In the genomic region with DNA sequence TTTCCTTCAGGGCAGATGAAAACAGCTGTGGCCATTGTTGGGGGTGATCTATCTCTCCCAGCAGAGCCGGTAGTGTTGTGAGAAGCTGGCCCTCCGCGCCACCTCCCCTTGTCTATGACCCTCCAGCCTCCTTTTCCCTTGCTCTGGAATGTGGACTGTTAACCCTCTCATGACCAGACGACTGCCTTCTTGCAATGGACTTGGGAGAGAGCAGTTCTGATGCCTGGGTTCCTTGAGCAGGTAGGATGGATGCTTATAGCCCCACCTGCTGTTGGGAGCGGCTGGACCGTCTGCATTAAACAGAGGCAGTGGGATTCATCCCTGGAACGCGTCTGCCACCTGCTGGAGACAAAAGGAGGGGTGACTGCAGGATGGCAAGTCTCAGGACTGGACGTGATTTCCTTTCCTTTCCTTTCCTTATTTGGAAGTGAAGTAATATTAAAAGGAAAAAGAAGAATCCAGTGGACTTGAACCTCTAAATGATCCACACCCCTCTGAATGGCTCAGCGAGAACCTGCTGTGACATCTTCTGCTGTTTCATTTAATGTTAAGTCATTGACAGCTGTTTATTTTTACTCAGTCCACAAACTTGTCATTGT, we compare ENCODE assay signal across 1 cellular context.
TF ChIP-seq lines count a peak whose summit lies in the region.

No MANE protein-coding gene starts in this region.

TF ChIP-seq in GM12878, 131 proteins besides CTCF, POLR2A, EP300 and RAD21 (continues in another document):
- TF ChIP-seq IRF4 (IDR thresholded peaks at IDR 0.05; ENCODE audit: low read depth, low read length) (peak; percentile 70), HCFC1 (IDR thresholded peaks at IDR 0.05; ENCODE audit: low read length) (0 out of 2 replicates have a peak, but pooled peaks have one; percentile 14), NR2C2 (IDR thresholded peaks at IDR 0.05; ENCODE audit: borderline replicate concordance, control insufficient read depth, insufficient read length, low read depth) (no peak), TCF12 (IDR thresholded peaks at IDR 0.05; ENCODE audit: low read depth, low read length) (0 out of 2 replicates have a peak, but pooled peaks have one; percentile 12), GATAD2B (conservative IDR thresholded peaks at IDR 0.05; ENCODE audit: low read depth) (no peak), CHD2 (IDR thresholded peaks at IDR 0.05; ENCODE audit: borderline replicate concordance, low read depth, low read length) (peak; percentile 45; the same call in 1 of the 2 replicates), WRNIP1 (IDR thresholded peaks at IDR 0.05; ENCODE audit: borderline replicate concordance, low read depth, low read length) (no peak), ATF3 (IDR thresholded peaks at IDR 0.05; ENCODE audit: borderline replicate concordance, extremely low read depth, low read depth, low read length) (peak; percentile 53; the same call in 1 of the 2 replicates), RUNX3 (IDR thresholded peaks at IDR 0.05; ENCODE audit: low read length) (no peak), SMARCA5 (IDR thresholded peaks at IDR 0.05) (peak; percentile 86; the same call in 1 of the 2 replicates), RB1 (IDR thresholded peaks at IDR 0.05; ENCODE audit: borderline replicate concordance) (peak; percentile 87; the same call in 1 of the 2 replicates), SPI1 (IDR thresholded peaks at IDR 0.05; ENCODE audit: borderline replicate concordance, insufficient read depth, low read depth, low read length) (no peak), RAD51 (IDR thresholded peaks at IDR 0.05) (no peak), ESRRA (IDR thresholded peaks at IDR 0.05; ENCODE audit: low read length) (no peak), MAX (IDR thresholded peaks at IDR 0.05; ENCODE audit: low read depth, low read length) (no peak), SIN3A (IDR thresholded peaks at IDR 0.05; ENCODE audit: low read depth, low read length) (no peak), STAT3 (IDR thresholded peaks at IDR 0.05; ENCODE audit: low read depth, low read length) (0 out of 2 replicates have a peak, but pooled peaks have one; percentile 65), POU2F2 (IDR thresholded peaks at IDR 0.05; ENCODE audit: borderline replicate concordance, low read depth, low read length) (peak; percentile 67; the same call in 1 of the 3 replicates), IKZF1 (conservative IDR thresholded peaks at IDR 0.05) (peak; percentile 40; the same call in 1 of the 2 replicates), PAX5 (IDR thresholded peaks at IDR 0.05; ENCODE audit: borderline replicate concordance, low read depth, low read length) (no peak), MXI1 (IDR thresholded peaks at IDR 0.05; ENCODE audit: low read depth, low read length) (peak; percentile 57; the same call in 1 of the 2 replicates), ELK1 (IDR thresholded peaks at IDR 0.05; ENCODE audit: low read depth, low read length) (peak; percentile 45; the same call in 1 of the 2 replicates), IKZF2 (IDR thresholded peaks at IDR 0.05) (peak in 1 of 2 experiments; percentile 46; a peak in 2 of 4 replicates), NFXL1 (IDR thresholded peaks at IDR 0.05; ENCODE audit: borderline replicate concordance) (no peak), USF2 (IDR thresholded peaks at IDR 0.05; ENCODE audit: borderline replicate concordance, low read depth, low read length) (no peak), BHLHE40 (IDR thresholded peaks at IDR 0.05; ENCODE audit: borderline replicate concordance in 1 of 2, low read depth in 2 of 2, low read length in 1 of 2) (peak; percentile 16 to 48; a peak in 1 of 4 replicates), ZNF384 (IDR thresholded peaks at IDR 0.05; ENCODE audit: borderline replicate concordance, low read depth, low read length) (no peak), E2F4 (IDR thresholded peaks at IDR 0.05; ENCODE audit: low read depth, low read length) (no peak), ZBTB33 (IDR thresholded peaks at IDR 0.05) (no peak), MYC (IDR thresholded peaks at IDR 0.05; ENCODE audit: insufficient read depth, insufficient read length, insufficient replicate concordance, low read length, severe bottlenecking) (no peak), NBN (IDR thresholded peaks at IDR 0.05) (0 out of 2 replicates have a peak, but pooled peaks have one; percentile 38), NR2C1 (IDR thresholded peaks at IDR 0.05) (no peak), LARP7 (IDR thresholded peaks at IDR 0.05) (peak; percentile 31; the same call in 1 of the 2 replicates), CBFB (IDR thresholded peaks at IDR 0.05; ENCODE audit: low read depth) (no peak), PAX8 (IDR thresholded peaks at IDR 0.05) (no peak), SMC3 (IDR thresholded peaks at IDR 0.05; ENCODE audit: borderline replicate concordance, low read length) (peak; percentile 100)
- TF ChIP-seq, protein P1, sequence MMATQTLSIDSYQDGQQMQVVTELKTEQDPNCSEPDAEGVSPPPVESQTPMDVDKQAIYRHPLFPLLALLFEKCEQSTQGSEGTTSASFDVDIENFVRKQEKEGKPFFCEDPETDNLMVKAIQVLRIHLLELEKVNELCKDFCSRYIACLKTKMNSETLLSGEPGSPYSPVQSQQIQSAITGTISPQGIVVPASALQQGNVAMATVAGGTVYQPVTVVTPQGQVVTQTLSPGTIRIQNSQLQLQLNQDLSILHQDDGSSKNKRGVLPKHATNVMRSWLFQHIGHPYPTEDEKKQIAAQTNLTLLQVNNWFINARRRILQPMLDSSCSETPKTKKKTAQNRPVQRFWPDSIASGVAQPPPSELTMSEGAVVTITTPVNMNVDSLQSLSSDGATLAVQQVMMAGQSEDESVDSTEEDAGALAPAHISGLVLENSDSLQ (IDR thresholded peaks at IDR 0.05), result no peak
- TF ChIP-seq, protein P2, sequence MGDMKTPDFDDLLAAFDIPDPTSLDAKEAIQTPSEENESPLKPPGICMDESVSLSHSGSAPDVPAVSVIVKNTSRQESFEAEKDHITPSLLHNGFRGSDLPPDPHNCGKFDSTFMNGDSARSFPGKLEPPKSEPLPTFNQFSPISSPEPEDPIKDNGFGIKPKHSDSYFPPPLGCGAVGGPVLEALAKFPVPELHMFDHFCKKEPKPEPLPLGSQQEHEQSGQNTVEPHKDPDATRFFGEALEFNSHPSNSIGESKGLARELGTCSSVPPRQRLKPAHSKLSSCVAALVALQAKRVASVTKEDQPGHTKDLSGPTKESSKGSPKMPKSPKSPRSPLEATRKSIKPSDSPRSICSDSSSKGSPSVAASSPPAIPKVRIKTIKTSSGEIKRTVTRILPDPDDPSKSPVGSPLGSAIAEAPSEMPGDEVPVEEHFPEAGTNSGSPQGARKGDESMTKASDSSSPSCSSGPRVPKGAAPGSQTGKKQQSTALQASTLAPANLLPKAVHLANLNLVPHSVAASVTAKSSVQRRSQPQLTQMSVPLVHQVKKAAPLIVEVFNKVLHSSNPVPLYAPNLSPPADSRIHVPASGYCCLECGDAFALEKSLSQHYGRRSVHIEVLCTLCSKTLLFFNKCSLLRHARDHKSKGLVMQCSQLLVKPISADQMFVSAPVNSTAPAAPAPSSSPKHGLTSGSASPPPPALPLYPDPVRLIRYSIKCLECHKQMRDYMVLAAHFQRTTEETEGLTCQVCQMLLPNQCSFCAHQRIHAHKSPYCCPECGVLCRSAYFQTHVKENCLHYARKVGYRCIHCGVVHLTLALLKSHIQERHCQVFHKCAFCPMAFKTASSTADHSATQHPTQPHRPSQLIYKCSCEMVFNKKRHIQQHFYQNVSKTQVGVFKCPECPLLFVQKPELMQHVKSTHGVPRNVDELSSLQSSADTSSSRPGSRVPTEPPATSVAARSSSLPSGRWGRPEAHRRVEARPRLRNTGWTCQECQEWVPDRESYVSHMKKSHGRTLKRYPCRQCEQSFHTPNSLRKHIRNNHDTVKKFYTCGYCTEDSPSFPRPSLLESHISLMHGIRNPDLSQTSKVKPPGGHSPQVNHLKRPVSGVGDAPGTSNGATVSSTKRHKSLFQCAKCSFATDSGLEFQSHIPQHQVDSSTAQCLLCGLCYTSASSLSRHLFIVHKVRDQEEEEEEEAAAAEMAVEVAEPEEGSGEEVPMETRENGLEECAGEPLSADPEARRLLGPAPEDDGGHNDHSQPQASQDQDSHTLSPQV (IDR thresholded peaks at IDR 0.05), result peak; percentile 92; the same call in 1 of the 2 replicates
- TF ChIP-seq, protein P3, sequence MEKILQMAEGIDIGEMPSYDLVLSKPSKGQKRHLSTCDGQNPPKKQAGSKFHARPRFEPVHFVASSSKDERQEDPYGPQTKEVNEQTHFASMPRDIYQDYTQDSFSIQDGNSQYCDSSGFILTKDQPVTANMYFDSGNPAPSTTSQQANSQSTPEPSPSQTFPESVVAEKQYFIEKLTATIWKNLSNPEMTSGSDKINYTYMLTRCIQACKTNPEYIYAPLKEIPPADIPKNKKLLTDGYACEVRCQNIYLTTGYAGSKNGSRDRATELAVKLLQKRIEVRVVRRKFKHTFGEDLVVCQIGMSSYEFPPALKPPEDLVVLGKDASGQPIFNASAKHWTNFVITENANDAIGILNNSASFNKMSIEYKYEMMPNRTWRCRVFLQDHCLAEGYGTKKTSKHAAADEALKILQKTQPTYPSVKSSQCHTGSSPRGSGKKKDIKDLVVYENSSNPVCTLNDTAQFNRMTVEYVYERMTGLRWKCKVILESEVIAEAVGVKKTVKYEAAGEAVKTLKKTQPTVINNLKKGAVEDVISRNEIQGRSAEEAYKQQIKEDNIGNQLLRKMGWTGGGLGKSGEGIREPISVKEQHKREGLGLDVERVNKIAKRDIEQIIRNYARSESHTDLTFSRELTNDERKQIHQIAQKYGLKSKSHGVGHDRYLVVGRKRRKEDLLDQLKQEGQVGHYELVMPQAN (conservative IDR thresholded peaks at IDR 0.05), result no peak
- TF ChIP-seq, protein P4, sequence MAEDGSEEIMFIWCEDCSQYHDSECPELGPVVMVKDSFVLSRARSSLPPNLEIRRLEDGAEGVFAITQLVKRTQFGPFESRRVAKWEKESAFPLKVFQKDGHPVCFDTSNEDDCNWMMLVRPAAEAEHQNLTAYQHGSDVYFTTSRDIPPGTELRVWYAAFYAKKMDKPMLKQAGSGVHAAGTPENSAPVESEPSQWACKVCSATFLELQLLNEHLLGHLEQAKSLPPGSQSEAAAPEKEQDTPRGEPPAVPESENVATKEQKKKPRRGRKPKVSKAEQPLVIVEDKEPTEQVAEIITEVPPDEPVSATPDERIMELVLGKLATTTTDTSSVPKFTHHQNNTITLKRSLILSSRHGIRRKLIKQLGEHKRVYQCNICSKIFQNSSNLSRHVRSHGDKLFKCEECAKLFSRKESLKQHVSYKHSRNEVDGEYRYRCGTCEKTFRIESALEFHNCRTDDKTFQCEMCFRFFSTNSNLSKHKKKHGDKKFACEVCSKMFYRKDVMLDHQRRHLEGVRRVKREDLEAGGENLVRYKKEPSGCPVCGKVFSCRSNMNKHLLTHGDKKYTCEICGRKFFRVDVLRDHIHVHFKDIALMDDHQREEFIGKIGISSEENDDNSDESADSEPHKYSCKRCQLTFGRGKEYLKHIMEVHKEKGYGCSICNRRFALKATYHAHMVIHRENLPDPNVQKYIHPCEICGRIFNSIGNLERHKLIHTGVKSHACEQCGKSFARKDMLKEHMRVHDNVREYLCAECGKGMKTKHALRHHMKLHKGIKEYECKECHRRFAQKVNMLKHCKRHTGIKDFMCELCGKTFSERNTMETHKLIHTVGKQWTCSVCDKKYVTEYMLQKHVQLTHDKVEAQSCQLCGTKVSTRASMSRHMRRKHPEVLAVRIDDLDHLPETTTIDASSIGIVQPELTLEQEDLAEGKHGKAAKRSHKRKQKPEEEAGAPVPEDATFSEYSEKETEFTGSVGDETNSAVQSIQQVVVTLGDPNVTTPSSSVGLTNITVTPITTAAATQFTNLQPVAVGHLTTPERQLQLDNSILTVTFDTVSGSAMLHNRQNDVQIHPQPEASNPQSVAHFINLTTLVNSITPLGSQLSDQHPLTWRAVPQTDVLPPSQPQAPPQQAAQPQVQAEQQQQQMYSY (CRISPR knock-in tag; IDR thresholded peaks at IDR 0.05), result no peak
